In the genomic region with DNA sequence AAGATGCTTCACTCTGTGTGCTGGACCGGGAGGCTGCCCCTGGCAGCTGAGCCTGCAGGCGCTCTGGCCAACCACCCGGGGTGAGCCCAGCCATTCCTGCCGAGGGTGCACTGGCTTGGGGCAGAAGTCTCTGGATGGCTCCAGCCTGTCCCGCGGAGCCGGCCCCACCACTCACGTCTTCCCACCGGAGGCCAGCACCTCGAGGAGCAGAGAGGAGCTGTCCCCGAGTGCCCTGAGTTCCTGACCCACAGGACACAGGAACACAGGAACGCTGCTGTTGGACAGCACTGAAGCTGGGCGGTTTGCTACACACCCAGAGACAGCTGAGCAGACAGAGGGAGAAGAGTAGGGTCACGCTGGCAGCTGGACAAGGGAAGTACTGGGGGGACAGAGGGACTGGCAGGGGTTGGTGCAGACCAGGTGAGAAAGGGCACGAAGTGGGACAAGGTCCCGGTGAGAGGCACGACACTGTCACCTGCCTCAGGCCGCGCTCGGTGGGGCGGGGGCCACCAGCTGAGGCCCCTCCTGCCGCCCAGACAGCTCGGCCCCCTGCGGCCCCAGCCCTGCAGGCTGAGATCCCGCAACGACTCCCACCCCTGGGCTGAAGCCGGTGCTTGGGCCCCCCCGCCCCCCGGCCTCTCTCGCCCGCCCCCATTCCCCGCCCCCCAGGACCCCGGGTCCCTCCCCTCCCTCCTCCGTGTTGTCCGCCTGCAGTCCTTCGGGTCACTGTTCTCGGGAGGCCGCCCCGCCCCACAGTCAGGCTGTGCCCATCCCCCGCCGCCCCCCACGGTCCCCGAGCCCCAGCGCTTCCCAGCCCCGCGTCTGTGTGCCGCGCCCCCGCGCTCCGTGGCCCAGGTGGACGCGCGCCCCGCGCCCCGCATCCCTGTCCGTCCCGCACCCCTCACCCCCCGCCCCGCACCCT, we compare ENCODE assay signal across 8 cellular contexts. TPM values are rescaled to one million over a fixed set of nuclear protein-coding genes. Genes with fewer than 3 reads are reported as not detected.
A peak's percentile ranks its signal among the peaks of the same experiment; 100 is the strongest.
DNase-seq lines count a peak whose midpoint lies in the region; ATAC-seq and TF ChIP-seq lines count a peak whose summit lies in the region.

No MANE protein-coding gene starts in this region.

- no peak for TF ChIP-seq POLR2A in gastroesophageal sphincter (IDR thresholded peaks at IDR 0.05)

- peak overlapping the region; percentile 26; the same call in 1 of the 2 replicates for H3K9ac ChIP-seq in ES-I3 (ENCODE audit: low read depth, low read length)

- peak overlapping the region; percentile 79 for H3K27ac ChIP-seq in Panc1 (ENCODE audit: low read length)
- peak overlapping the region in 2 of 4 donors; percentile 41 to 50 for H3K27ac ChIP-seq in gastroesophageal sphincter
- H3K27ac ChIP-seq in psoas muscle: no peak overlapping the region

- CTCF ChIA-PET in Panc1 (lab: Charles Lee): interaction anchor here (1.2 to 1.4 kb wide), 4 partner anchors 9 to 80 kb away, joined by 3 to 14 read pairs (median 4); no protein-coding TSS in a partner anchor

- POLR2A ChIA-PET in Panc1 (lab: Charles Lee): no interaction called here

- in situ Hi-C loops in Panc1 (cut with HindIII; ENCODE audit: low pct_unique_long_range_greater_than_20kb, low sequenced_read_pairs): no loop called here

- no peaks in the 10 kb centered on the region for H3K4me1 ChIP-seq in ES-I3 (ENCODE audit: insufficient read depth, low read length)
- peaks cover 27% of the 10 kb centered on the region for H3K4me1 ChIP-seq in Panc1 (ENCODE audit: control insufficient read depth, insufficient read depth, low read length)
- H3K4me1 ChIP-seq in gastroesophageal sphincter: peaks cover 0 to 29% (median 8%) of the 10 kb centered on the region in 3 donors
- no peaks in the 10 kb centered on the region for H3K4me1 ChIP-seq in psoas muscle

- H3K9me3 ChIP-seq in ES-I3 (ENCODE audit: control insufficient read depth, insufficient read depth, low read length): no peaks in the 10 kb centered on the region
- no peaks in the 10 kb centered on the region for H3K9me3 ChIP-seq in Panc1 (ENCODE audit: control insufficient read depth, insufficient read depth, low read depth, low read length)
- no peaks in the 10 kb centered on the region for H3K9me3 ChIP-seq in gastroesophageal sphincter
- no peaks in the 10 kb centered on the region for H3K9me3 ChIP-seq in psoas muscle

- H3K27me3 ChIP-seq in Panc1 (ENCODE audit: control insufficient read depth, insufficient read depth, low read length) (no peaks in the 10 kb centered on the region), gastroesophageal sphincter (peaks cover 33% of the 10 kb centered on the region), psoas muscle (ENCODE audit: insufficient read depth in 3 of 3, low read length in 2 of 3) (peaks cover 0 to 69% (median 29%) of the 10 kb centered on the region in 3 donors)

- no peak for DNase-seq in Panc1 (ENCODE audit: low read depth, low spot score)
- DNase-seq in psoas muscle: peak in 1 of 2 donors; percentile 41
- DNase-seq in stimulated activated naive CD4-positive, alpha-beta T cell (lab: John Stamatoyannopoulos, UW): no peak
- no peak for DNase-seq in NCI-H2171 treated with DMSO at 0.1 percent for 48 hours (lab: John Stamatoyannopoulos, UW)
- DNase-seq in DMS114 treated with DMSO at 0.1 percent for 48 hours (lab: John Stamatoyannopoulos, UW; ENCODE audit: unreplicated experiment): no peak

- peak overlapping the region; percentile 37 to 52 for H3K4me3 ChIP-seq in Panc1 (ENCODE audit: low read depth in 2 of 2, low read length in 2 of 2)
- peak overlapping the region; percentile 26 to 56 for H3K4me3 ChIP-seq in gastroesophageal sphincter
- H3K4me3 ChIP-seq in psoas muscle: peak overlapping the region; percentile 2

- 0% methylated on average over 1 to 2 of the region's 61 CpGs for WGBS in gastroesophageal sphincter (ENCODE audit: low coverage in 1 of 2), 2 donors
- WGBS in psoas muscle, 3 donors: 2 to 3% (median 2%) methylated on average over 23 to 60 of the region's 61 CpGs

- ATAC-seq in Panc1 (peak; percentile 77), gastroesophageal sphincter (peak; percentile 32), psoas muscle (no peak), HG03469 (IDR thresholded peaks at IDR 0.05; ENCODE audit: unreplicated experiment) (no peak)

- H3K36me3 ChIP-seq in ES-I3 (ENCODE audit: insufficient read depth, low read length) (no peaks in the 10 kb centered on the region), Panc1 (ENCODE audit: control insufficient read depth, insufficient read depth, low read length) (no peaks in the 10 kb centered on the region), gastroesophageal sphincter (peaks cover 0 to 3% of the 10 kb centered on the region in 2 donors), psoas muscle (ENCODE audit: insufficient read depth in 1 of 2, low read depth in 1 of 2) (no peaks in the 10 kb centered on the region)

- TF ChIP-seq CTCF in Panc1 (IDR thresholded peaks at IDR 0.05) (no peak), gastroesophageal sphincter (IDR thresholded peaks at IDR 0.05) (peak in 1 of 4 experiments; percentile 10), psoas muscle (IDR thresholded peaks at IDR 0.05) (no peak)

- BruUV-seq in Panc1 (replicated peaks; lab: Mats Ljungman, UMichigan): no TSS peak

- TF ChIP-seq EP300 in gastroesophageal sphincter (IDR thresholded peaks at IDR 0.05): no peak

- intact Hi-C loops in Panc1 (cut with micrococcal nuclease; ENCODE audit: unreplicated experiment): no loop called here
- intact Hi-C loops in psoas muscle (cut with DNase I): no loop called here

RNA-seq across cellular contexts. Expression of a gene that starts 0.6 kb away (rescaled TPM):
- total RNA-seq in Panc1 (2021; ENCODE audit: unreplicated experiment): 122 TPM
- 259 TPM for polyA plus RNA-seq in Panc1 (2012; ENCODE audit: insufficient read length)
- total RNA-seq in gastroesophageal sphincter: 10 to 100 TPM in 1 of 4 donors, 1 to 10 TPM in 3; 3.2 to 10.6 (median 4.8) TPM
- under 1 TPM in 3 of 4 donors, not detected in 1; 0.06 to 0.12 (median 0.06) TPM for total RNA-seq in psoas muscle
- under 1 TPM; 0.04 to 0.27 (median 0.05) TPM for polyA plus RNA-seq in psoas muscle

RNA-seq across cellular contexts. Expression of a gene that starts 25.3 kb away (rescaled TPM):
- total RNA-seq in Panc1 (2021; ENCODE audit: unreplicated experiment) (36.8 TPM), gastroesophageal sphincter (10 to 100 TPM in 1 of 4 donors, 1 to 10 TPM in 2, under 1 TPM in 1; 0.67 to 14.3 (median 2.3) TPM), psoas muscle (under 1 TPM in 3 of 4 donors, not detected in 1; 0.15 to 0.75 (median 0.25) TPM)
- polyA plus RNA-seq in Panc1 (2012; ENCODE audit: insufficient read length): 38.8 TPM
- under 1 TPM in 2 of 3 donors, not detected in 1; 0.10 to 0.13 TPM for polyA plus RNA-seq in psoas muscle

RNA-seq across cellular contexts. Expression of a gene that starts 46.1 kb away (rescaled TPM):
- total RNA-seq in Panc1 (2021; ENCODE audit: unreplicated experiment) (183 TPM), gastroesophageal sphincter (10 to 100 TPM; 37.4 to 49.5 (median 44.8) TPM), psoas muscle (10 to 100 TPM in 3 of 4 donors, 1 to 10 TPM in 1; 9.9 to 15.9 (median 10.8) TPM)
- 313 TPM for polyA plus RNA-seq in Panc1 (2012; ENCODE audit: insufficient read length)
- polyA plus RNA-seq in psoas muscle: 10 to 100 TPM; 19.2 to 28.1 (median 20.3) TPM

RNA-seq across cellular contexts. Expression of a gene that starts 48.0 kb away (rescaled TPM):
- total RNA-seq in Panc1 (2021; ENCODE audit: unreplicated experiment): 614 TPM
- polyA plus RNA-seq in Panc1 (2012; ENCODE audit: insufficient read length): 1,322 TPM
- 100 to 1,000 TPM; 219 to 467 (median 305) TPM for total RNA-seq in gastroesophageal sphincter
- total RNA-seq in psoas muscle: 100 to 1,000 TPM; 136 to 234 (median 202) TPM
- 100 to 1,000 TPM; 186 to 557 (median 260) TPM for polyA plus RNA-seq in psoas muscle

RNA-seq across cellular contexts. Expression of a gene that starts 54.8 kb away (rescaled TPM):
- 66.3 TPM for total RNA-seq in Panc1 (2021; ENCODE audit: unreplicated experiment)
- 206 TPM for polyA plus RNA-seq in Panc1 (2012; ENCODE audit: insufficient read length)
- total RNA-seq in gastroesophageal sphincter: 100 to 1,000 TPM in 3 of 4 donors, 10 to 100 TPM in 1; 29.9 to 138 (median 112) TPM
- 100 to 1,000 TPM in 1 of 4 donors, 10 to 100 TPM in 3; 44.0 to 105 (median 71.3) TPM for total RNA-seq in psoas muscle
- 100 to 1,000 TPM in 1 of 3 donors, 10 to 100 TPM in 2; 39.7 to 107 (median 69.7) TPM for polyA plus RNA-seq in psoas muscle

Comparison
In these comparisons a context has a peak if more than half of its experiments do, and no peak if none do; other contexts are left out.
1. ATAC-seq: peak in Panc1 (single experiment) and gastroesophageal sphincter (single experiment); none in psoas muscle (0 of 4) and HG03469 (single experiment).
2. RNA of a gene that starts 0.6 kb away (total RNA-seq): 122 TPM in Panc1 (single experiment); 3.2 to 10.6 TPM in gastroesophageal sphincter and 0.06 to 0.12 TPM in psoas muscle; every median in the first group is over 10 times any median in the second.
3. Peak in every context shown above with its lines, with median percentiles within 50 percentile points of each other: H3K4me3 ChIP-seq.